Comparison of ENCODE assay signal across 9 cellular contexts in genomic region chr17:81966343-81967243, GRCh38. TPM values are rescaled to one million over a fixed set of nuclear protein-coding genes. Genes with fewer than 3 reads are reported as not detected.
DNase-seq lines count a peak whose midpoint lies in the region; ATAC-seq, FAIRE-seq and TF ChIP-seq lines count a peak whose summit lies in the region.
"Had no signal": no experiment of that assay in that cellular context is flagged by ENCODE, and none has a peak within 500 bp of the region (broad histone marks: within the 10 kb centered on the region; RNA-seq: fewer than 3 reads in every experiment).

No MANE protein-coding gene starts in this region.

- DNase-seq in COLO668 (lab: John Stamatoyannopoulos, UW; ENCODE audit: unreplicated experiment) (peak; percentile 93), NCI-H2196 treated with DMSO at 0.1 percent for 48 hours (lab: John Stamatoyannopoulos, UW; ENCODE audit: unreplicated experiment) (peak; percentile 57), H1 (ENCODE audit: low read depth in 1 of 2, low spot score in 2 of 2) (peak in 1 of 2 experiments; percentile 70), AML-193 (lab: John Stamatoyannopoulos, UW) (no peak), lower leg skin (ENCODE audit: low spot score in 2 of 2) (no peak)
- peak in 1 of 10 donors; percentile 23 for DNase-seq in naive thymus-derived CD8-positive, alpha-beta T cell

- H4K91ac ChIP-seq in H1 (replicated peaks; ENCODE audit: insufficient read length, low read length) = peak overlapping the region; percentile 91

- TF ChIP-seq POLR2A in H1 (IDR thresholded peaks at IDR 0.05; ENCODE audit: control extremely low read depth in 1 of 2, low read depth in 2 of 2, low read length in 2 of 2) = no peak
- no peak for TF ChIP-seq POLR2A in lower leg skin (IDR thresholded peaks at IDR 0.05)

- peak overlapping the region; percentile 48; the same call in 1 of the 2 replicates for H2BK20ac ChIP-seq in H1 (ENCODE audit: low read length)

- peaks cover 8 to 38% (median 29%) of the 10 kb centered on the region in 4 donors for H3K4me1 Mint-ChIP-seq in naive thymus-derived CD8-positive, alpha-beta T cell

- H3K79me2 ChIP-seq in H1 (ENCODE audit: control insufficient read depth in 1 of 2, insufficient read depth in 2 of 2, low read length in 2 of 2) = no peaks in the 10 kb centered on the region

- H3K36me3 ChIP-seq in H1 (ENCODE audit: control insufficient read depth in 2 of 4, insufficient read depth in 4 of 4, low read length in 3 of 4) = no peaks in the 10 kb centered on the region

- no peaks in the 10 kb centered on the region for H3K36me3 Mint-ChIP-seq in naive thymus-derived CD8-positive, alpha-beta T cell

- H3K9me3 Mint-ChIP-seq in naive thymus-derived CD8-positive, alpha-beta T cell = no peaks in the 10 kb centered on the region

- peak overlapping the region in 5 of 10 donors; percentile 14 to 66 (median 55) for H3K27ac Mint-ChIP-seq in naive thymus-derived CD8-positive, alpha-beta T cell

- peaks cover 8 to 54% (median 47%) of the 10 kb centered on the region in 4 experiments for H3K27me3 ChIP-seq in H1 (replicated peaks in 1 of 4; ENCODE audit: control insufficient read depth in 3 of 4, extremely low read depth in 1 of 4, insufficient read depth in 3 of 4, low read length in 3 of 4)

- H2BK5ac ChIP-seq in H1 (ENCODE audit: low read depth, low read length) = peak overlapping the region; percentile 18; the same call in 1 of the 2 replicates

- H3K9me3 ChIP-seq in H1 (ENCODE audit: insufficient read depth in 2 of 2, low read depth in 1 of 2, low read length in 1 of 2) = no peaks in the 10 kb centered on the region

- ATAC-seq in naive thymus-derived CD8-positive, alpha-beta T cell = no peak
- ATAC-seq in GM21786 (IDR thresholded peaks at IDR 0.05; ENCODE audit: unreplicated experiment) (no peak), HG03460 (IDR thresholded peaks at IDR 0.05; ENCODE audit: unreplicated experiment) (no peak)

- H3K56ac ChIP-seq in H1 (replicated peaks; ENCODE audit: insufficient read length, low read depth, low read length) = no peak overlapping the region

- H3K9ac ChIP-seq in H1 (replicated peaks in 1 of 4; ENCODE audit: extremely low read depth in 1 of 4, low read depth in 3 of 4, low read length in 3 of 4) = no peak overlapping the region

- H2BK15ac ChIP-seq in H1 (ENCODE audit: low read length) = peak overlapping the region; percentile 8; the same call in 1 of the 2 replicates

- H3K4me2 ChIP-seq in H1 (ENCODE audit: insufficient read depth in 1 of 2, low read depth in 2 of 2, low read length in 2 of 2) = peak overlapping the region; percentile 8 to 58

- H3K23ac ChIP-seq in H1 (ENCODE audit: insufficient read length) = no peak overlapping the region

- H2AFZ ChIP-seq in H1 (ENCODE audit: low read length) = no peak overlapping the region

- H3K79me1 ChIP-seq in H1 (ENCODE audit: low read depth, low read length) = no peaks in the 10 kb centered on the region

- peak overlapping the region; percentile 57 for H4K8ac ChIP-seq in H1 (ENCODE audit: extremely low read depth, insufficient read depth, low read length)

- CTCF ChIA-PET in H1 (lab: Charles Lee; ENCODE audit: partially characterized antibody) = interaction anchor here (0.6 to 2.9 kb wide), 7 partner anchors 10 to 71 kb away, joined by 3 to 16 read pairs (median 5); partner anchors contain the start of gene DCXR

- FAIRE-seq in H1 (lab: Jason Lieb, UNC) = no peak

- H3K27ac ChIP-seq in H1 (ENCODE audit: low read depth, low read length) = no peak overlapping the region

- H3K4ac ChIP-seq in H1 (replicated peaks; ENCODE audit: insufficient read length, low read depth, low read length) = peak overlapping the region; percentile 69

- H4K20me1 ChIP-seq in H1 (replicated peaks in 1 of 2; ENCODE audit: control insufficient read depth in 1 of 2, insufficient read depth in 2 of 2, low read length in 2 of 2) = peaks cover 2 to 3% of the 10 kb centered on the region in 2 experiments

- TF ChIP-seq EP300 in H1 (IDR thresholded peaks at IDR 0.05; ENCODE audit: borderline replicate concordance in 1 of 2, low read depth in 2 of 2, low read length in 2 of 2) = no peak

- H3K4me3 ChIP-seq in H1 (ENCODE audit: extremely low read depth in 1 of 4, insufficient read depth in 2 of 4, low read depth in 3 of 4, low read length in 4 of 4) = peak overlapping the region in 1 of 4 experiments; percentile 40; a peak in 4 of 8 replicates
- H3K4me3 ChIP-seq in lower leg skin (ENCODE audit: low read depth, poor library complexity, severe bottlenecking) = no peak overlapping the region

- peak overlapping the region; percentile 44 for H4K5ac ChIP-seq in H1 (ENCODE audit: insufficient read length, low read depth, low read length)

- H3K27me3 Mint-ChIP-seq in naive thymus-derived CD8-positive, alpha-beta T cell = peaks cover 0 to 8% (median 0%) of the 10 kb centered on the region in 5 donors

- POLR2A ChIA-PET in H1 (lab: Charles Lee; ENCODE audit: partially characterized antibody) = interaction anchor here (0.6 to 4.1 kb wide), 9 partner anchors 11 to 87 kb away, joined by 3 to 20 read pairs (median 4); partner anchors contain the start of genes ASPSCR1 and MAFG
- POLR2A ChIA-PET in naive thymus-derived CD8-positive, alpha-beta T cell (lab: Charles Lee) = interaction anchor here (1.1 to 3.6 kb wide), 10 partner anchors 11 to 160 kb away, joined by 3 to 54 read pairs (median 4); partner anchors contain the start of genes ARHGDIA, ASPSCR1, CENPX and DCXR

- H3K18ac ChIP-seq in H1 (ENCODE audit: extremely low read depth, low read length) = peak overlapping the region; percentile 87

- H3K23me2 ChIP-seq in H1 (ENCODE audit: low read depth, low read length) = no peaks in the 10 kb centered on the region; the same call in 1 of the 2 replicates

- intact Hi-C loops in lower leg skin (cut with DNase I; ENCODE audit: low total_unique reads) = no loop called here

- TF ChIP-seq CTCF in H1 (IDR thresholded peaks at IDR 0.05; ENCODE audit: control extremely low read depth in 1 of 3, insufficient read depth in 1 of 3, low read depth in 1 of 3, low read length in 3 of 3) (no peak), lower leg skin (IDR thresholded peaks at IDR 0.05) (peak in 1 of 3 donors; percentile 62)

- H2BK120ac ChIP-seq in H1 (replicated peaks; ENCODE audit: low read depth, low read length) = peak overlapping the region; percentile 64

- H2AK5ac ChIP-seq in H1 (ENCODE audit: low read depth, low read length) = no peak overlapping the region

- H3K4me1 ChIP-seq in H1 (replicated peaks in 1 of 4; ENCODE audit: control insufficient read depth in 3 of 4, insufficient read depth in 4 of 4, low read length in 3 of 4) = peaks cover 0 to 19% (median 16%) of the 10 kb centered on the region in 4 experiments; a peak in 6 of 7 replicates

- 51% methylated on average over 28 of the region's 41 CpGs; no CpG with 5 or more reads in 1 of the 2 experiments for WGBS in H1 (ENCODE audit: extremely low coverage in 1 of 2, insufficient coverage in 1 of 2, insufficient read length in 1 of 2, insufficient replicate concordance in 2 of 2, low coverage in 1 of 2, low lambda C conversion rate in 2 of 2, missing lambda C conversion rate in 1 of 2), 2 experiments
- WGBS in lower leg skin, 2 donors = 59 to 71% methylated on average over 24 to 35 of the region's 41 CpGs

- no peak for TF ChIP-seq RAD21 in H1 (IDR thresholded peaks at IDR 0.05 in 1 of 2, conservative IDR thresholded peaks at IDR 0.05 in 1 of 2; ENCODE audit: low read depth in 2 of 2, low read length in 2 of 2)

- H3K4me3 Mint-ChIP-seq in naive thymus-derived CD8-positive, alpha-beta T cell = peak overlapping the region in 7 of 10 donors; percentile 7 to 72 (median 26)

- no peak overlapping the region for H3K14ac ChIP-seq in H1 (ENCODE audit: insufficient read length)

- peak overlapping the region; percentile 87; the same call in 1 of the 2 replicates for H2BK12ac ChIP-seq in H1 (ENCODE audit: low read depth, low read length)

RNA-seq across cellular contexts. Expression of gene NOTUM, which starts 5.6 kb away (rescaled TPM):
- 0.76 and 1.1 TPM in 2 replicates for total RNA-seq in H1 (2021; fragmentation: NEBNext Ultra II Directional; extraction: Animal tissue kit (Norgen Biotek cat#: 25700))
- polyA plus RNA-seq in H1 (2011; rRNA removed) = 0.45 and 1.1 TPM in 2 replicates
- 0.80 TPM for polyA plus RNA-seq in H1 (2011; cell fraction: cytosol; rRNA removed)
- 1.4 TPM for polyA plus RNA-seq in H1 (2011; cell fraction: nucleus; rRNA removed)
- 0.34 to 0.56 TPM (median 0.48 TPM) in 3 of 4 replicates, not detected in the other for polyA plus RNA-seq in H1 (2012, experiment 1 of 2)
- 0.30 TPM for polyA plus RNA-seq in H1 (2012, experiment 2 of 2)
- 0.63 TPM for polyA plus RNA-seq in H1 (2013, experiment 1 of 2)
- polyA plus RNA-seq in H1 (2013, experiment 2 of 2) = 0.46 TPM
- polyA minus RNA-seq in H1 (2011; rRNA and poly(A)+ RNA removed) = 0.25 TPM in 1 of 2 replicates, not detected in the other
- polyA minus RNA-seq in H1 (2011; cell fraction: cytosol; rRNA and poly(A)+ RNA removed) = not detected
- 1.00 TPM for polyA minus RNA-seq in H1 (2011; cell fraction: nucleus; rRNA and poly(A)+ RNA removed)
- total RNA-seq in naive thymus-derived CD8-positive, alpha-beta T cell = not detected
- polyA plus RNA-seq in naive thymus-derived CD8-positive, alpha-beta T cell = not detected
- 1 to 10 TPM in 3 of 4 donors, under 1 TPM in 1; 0.89 to 3.5 (median 2.1) TPM for total RNA-seq in lower leg skin

RNA-seq across cellular contexts. Expression of gene ASPSCR1, which starts 10.8 kb away (rescaled TPM):
- total RNA-seq in H1 (2021; fragmentation: NEBNext Ultra II Directional; extraction: Animal tissue kit (Norgen Biotek cat#: 25700)) = 41.8 and 43.7 TPM in 2 replicates
- 33.3 and 54.6 TPM in 2 replicates for polyA plus RNA-seq in H1 (2011; rRNA removed)
- 43.7 TPM for polyA plus RNA-seq in H1 (2011; cell fraction: cytosol; rRNA removed)
- polyA plus RNA-seq in H1 (2011; cell fraction: nucleus; rRNA removed) = 133 TPM
- 24.0 to 39.4 TPM (median 37.1 TPM) in 4 replicates for polyA plus RNA-seq in H1 (2012, experiment 1 of 2)
- 26.0 TPM for polyA plus RNA-seq in H1 (2012, experiment 2 of 2)
- polyA plus RNA-seq in H1 (2013, experiment 1 of 2) = 30.1 TPM
- 24.4 TPM for polyA plus RNA-seq in H1 (2013, experiment 2 of 2)
- polyA minus RNA-seq in H1 (2011; rRNA and poly(A)+ RNA removed) = 8.9 and 13.5 TPM in 2 replicates
- polyA minus RNA-seq in H1 (2011; cell fraction: cytosol; rRNA and poly(A)+ RNA removed) = 40.8 TPM
- polyA minus RNA-seq in H1 (2011; cell fraction: nucleus; rRNA and poly(A)+ RNA removed) = 50.0 TPM
- total RNA-seq in naive thymus-derived CD8-positive, alpha-beta T cell = 10 to 100 TPM; 43.0 to 47.7 TPM
- 10 to 100 TPM; 28.1 to 33.4 (median 29.1) TPM for polyA plus RNA-seq in naive thymus-derived CD8-positive, alpha-beta T cell
- total RNA-seq in lower leg skin = 10 to 100 TPM; 24.0 to 31.5 (median 27.4) TPM

RNA-seq across cellular contexts. Expression of gene MYADML2, which starts 19.6 kb away (rescaled TPM):
- 0.17 and 0.26 TPM in 2 replicates for total RNA-seq in H1 (2021; fragmentation: NEBNext Ultra II Directional; extraction: Animal tissue kit (Norgen Biotek cat#: 25700))
- 0.47 TPM in 2 replicates for polyA plus RNA-seq in H1 (2011; rRNA removed)
- polyA plus RNA-seq in H1 (2011; cell fraction: cytosol; rRNA removed) = 0.45 TPM
- polyA plus RNA-seq in H1 (2011; cell fraction: nucleus; rRNA removed) = 0.39 TPM
- 0.34 to 0.50 TPM (median 0.41 TPM) in 3 of 4 replicates, not detected in the other for polyA plus RNA-seq in H1 (2012, experiment 1 of 2)
- polyA plus RNA-seq in H1 (2012, experiment 2 of 2) = 0.26 TPM
- polyA plus RNA-seq in H1 (2013, experiment 1 of 2) = 0.10 TPM
- 0.11 TPM for polyA plus RNA-seq in H1 (2013, experiment 2 of 2)
- polyA minus RNA-seq in H1 (2011; rRNA and poly(A)+ RNA removed) = 0.16 and 0.29 TPM in 2 replicates
- polyA minus RNA-seq in H1 (2011; cell fraction: cytosol; rRNA and poly(A)+ RNA removed) = 0.44 TPM
- polyA minus RNA-seq in H1 (2011; cell fraction: nucleus; rRNA and poly(A)+ RNA removed) = 0.40 TPM
- total RNA-seq in naive thymus-derived CD8-positive, alpha-beta T cell = not detected
- not detected for polyA plus RNA-seq in naive thymus-derived CD8-positive, alpha-beta T cell
- not detected for total RNA-seq in lower leg skin
- total RNA-seq: lung microvascular endothelial cell had no signal

RNA-seq across cellular contexts. Expression of gene PYCR1, which starts 29.5 kb away (rescaled TPM):
- 127 and 145 TPM in 2 replicates for total RNA-seq in H1 (2021; fragmentation: NEBNext Ultra II Directional; extraction: Animal tissue kit (Norgen Biotek cat#: 25700))
- polyA plus RNA-seq in H1 (2011; rRNA removed) = 213 and 284 TPM in 2 replicates
- polyA plus RNA-seq in H1 (2011; cell fraction: cytosol; rRNA removed) = 241 TPM
- 213 TPM for polyA plus RNA-seq in H1 (2011; cell fraction: nucleus; rRNA removed)
- 105 to 176 TPM (median 162 TPM) in 4 replicates for polyA plus RNA-seq in H1 (2012, experiment 1 of 2)
- polyA plus RNA-seq in H1 (2012, experiment 2 of 2) = 176 TPM
- 94.5 TPM for polyA plus RNA-seq in H1 (2013, experiment 1 of 2)
- polyA plus RNA-seq in H1 (2013, experiment 2 of 2) = 95.9 TPM
- polyA minus RNA-seq in H1 (2011; rRNA and poly(A)+ RNA removed) = 144 and 159 TPM in 2 replicates
- 72.7 TPM for polyA minus RNA-seq in H1 (2011; cell fraction: cytosol; rRNA and poly(A)+ RNA removed)
- 51.5 TPM for polyA minus RNA-seq in H1 (2011; cell fraction: nucleus; rRNA and poly(A)+ RNA removed)
- total RNA-seq in naive thymus-derived CD8-positive, alpha-beta T cell = 1 to 10 TPM; 5.7 to 9.1 TPM
- polyA plus RNA-seq in naive thymus-derived CD8-positive, alpha-beta T cell = 1 to 10 TPM; 2.9 to 4.8 (median 3.0) TPM
- total RNA-seq in lower leg skin = 10 to 100 TPM in 1 of 4 donors, 1 to 10 TPM in 3; 4.2 to 13.5 (median 8.3) TPM

RNA-seq across cellular contexts. Expression of gene MAFG, which starts 39.1 kb away (rescaled TPM):
- 26.9 and 27.7 TPM in 2 replicates for total RNA-seq in H1 (2021; fragmentation: NEBNext Ultra II Directional; extraction: Animal tissue kit (Norgen Biotek cat#: 25700))
- 25.5 and 36.9 TPM in 2 replicates for polyA plus RNA-seq in H1 (2011; rRNA removed)
- polyA plus RNA-seq in H1 (2011; cell fraction: cytosol; rRNA removed) = 22.0 TPM
- polyA plus RNA-seq in H1 (2011; cell fraction: nucleus; rRNA removed) = 71.6 TPM
- polyA plus RNA-seq in H1 (2012, experiment 1 of 2) = 25.0 to 30.3 TPM (median 27.4 TPM) in 4 replicates
- polyA plus RNA-seq in H1 (2012, experiment 2 of 2) = 24.6 TPM
- 26.0 TPM for polyA plus RNA-seq in H1 (2013, experiment 1 of 2)
- polyA plus RNA-seq in H1 (2013, experiment 2 of 2) = 25.6 TPM
- 13.0 and 13.1 TPM in 2 replicates for polyA minus RNA-seq in H1 (2011; rRNA and poly(A)+ RNA removed)
- polyA minus RNA-seq in H1 (2011; cell fraction: cytosol; rRNA and poly(A)+ RNA removed) = 7.5 TPM
- polyA minus RNA-seq in H1 (2011; cell fraction: nucleus; rRNA and poly(A)+ RNA removed) = 13.1 TPM
- 10 to 100 TPM; 17.1 to 18.0 TPM for total RNA-seq in naive thymus-derived CD8-positive, alpha-beta T cell
- polyA plus RNA-seq in naive thymus-derived CD8-positive, alpha-beta T cell = 1 to 10 TPM; 1.2 to 2.5 (median 2.2) TPM
- 10 to 100 TPM; 17.4 to 23.2 (median 19.7) TPM for total RNA-seq in lower leg skin

Comparison
In these comparisons a context has a peak if more than half of its experiments do, and no peak if none do; other contexts are left out.
1. DNase-seq: peak in COLO668 (single experiment) and NCI-H2196 treated with DMSO at 0.1 percent for 48 hours (single experiment); none in AML-193 (0 of 2) and lower leg skin (0 of 2).